In the genomic region with DNA sequence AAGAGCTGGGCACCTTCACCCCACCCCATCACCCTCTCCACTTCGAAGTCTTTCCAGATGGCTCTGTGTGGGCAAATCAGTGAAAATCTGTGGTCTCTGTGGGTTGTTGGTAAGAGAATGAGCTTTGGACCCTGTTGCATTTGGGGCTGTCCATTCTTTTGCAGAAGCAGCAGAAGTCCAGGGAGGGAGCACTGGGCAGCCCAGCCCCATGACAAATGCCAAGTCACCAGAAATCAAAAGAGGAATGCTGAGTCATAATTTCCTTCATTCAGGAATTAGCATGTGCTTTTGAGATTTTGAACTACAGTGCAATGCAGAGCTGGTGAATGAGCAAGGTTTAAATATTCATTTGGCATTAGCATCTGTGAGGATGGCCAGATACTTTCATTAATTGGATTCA, we compare ENCODE assay signal across 17 cellular contexts.
A peak's percentile ranks its signal among the peaks of the same experiment; 100 is the strongest.
DNase-seq lines count a peak whose midpoint lies in the region; FAIRE-seq and TF ChIP-seq lines count a peak whose summit lies in the region.
"Had no signal": no experiment of that assay in that cellular context is flagged by ENCODE, and none has a peak within 500 bp of the region (broad histone marks: within the 10 kb centered on the region; RNA-seq: fewer than 3 reads in every experiment).

No MANE protein-coding gene starts in this region.

- TF ChIP-seq EP300 in H1 (IDR thresholded peaks at IDR 0.05; ENCODE audit: borderline replicate concordance in 1 of 2, low read depth in 2 of 2, low read length in 2 of 2): no peak

- H2BK120ac ChIP-seq in H1 (replicated peaks; ENCODE audit: low read depth, low read length) (no peak overlapping the region), mesenchymal stem cell (ENCODE audit: low read depth, low read length) (no peak overlapping the region)

- H4K8ac ChIP-seq in H1 (ENCODE audit: extremely low read depth, insufficient read depth, low read length) (no peak overlapping the region), mesenchymal stem cell (ENCODE audit: low read length) (no peak overlapping the region)

- no peak for TF ChIP-seq POLR2A in H1 (IDR thresholded peaks at IDR 0.05; ENCODE audit: control extremely low read depth in 1 of 2, low read depth in 2 of 2, low read length in 2 of 2)

- no peak overlapping the region for H3K9ac ChIP-seq in H1 (replicated peaks in 1 of 4; ENCODE audit: extremely low read depth in 1 of 4, low read depth in 3 of 4, low read length in 3 of 4)
- peak overlapping the region; percentile 2 for H3K9ac ChIP-seq in mesenchymal stem cell (ENCODE audit: low read length)
- H3K9ac ChIP-seq: neural progenitor cell had no signal

- H3K23ac ChIP-seq in H1 (ENCODE audit: insufficient read length) (no peak overlapping the region), mesenchymal stem cell (ENCODE audit: low read length in 2 of 2) (no peak overlapping the region)

- H4K91ac ChIP-seq in H1 (replicated peaks; ENCODE audit: insufficient read length, low read length): no peak overlapping the region
- no peak overlapping the region for H4K91ac ChIP-seq in mesenchymal stem cell (ENCODE audit: low read length)

- POLR2A ChIA-PET in H1 (lab: Charles Lee; ENCODE audit: partially characterized antibody): no interaction called here

- TF ChIP-seq RAD21 in H1 (IDR thresholded peaks at IDR 0.05 in 1 of 2, conservative IDR thresholded peaks at IDR 0.05 in 1 of 2; ENCODE audit: low read depth in 2 of 2, low read length in 2 of 2): no peak

- no peaks in the 10 kb centered on the region for H3K79me1 ChIP-seq in H1 (ENCODE audit: low read depth, low read length)
- no peaks in the 10 kb centered on the region for H3K79me1 ChIP-seq in mesenchymal stem cell (replicated peaks; ENCODE audit: low read length, poor library complexity, severe bottlenecking)

- H3K14ac ChIP-seq in H1 (ENCODE audit: insufficient read length) (no peak overlapping the region), mesenchymal stem cell (ENCODE audit: low read length in 2 of 2) (no peak overlapping the region)

- TF ChIP-seq CTCF in H1 (IDR thresholded peaks at IDR 0.05; ENCODE audit: control extremely low read depth in 1 of 3, insufficient read depth in 1 of 3, low read depth in 1 of 3, low read length in 3 of 3) (no peak), BE2C (IDR thresholded peaks at IDR 0.05; ENCODE audit: low read depth, low read length) (no peak)

- H2BK12ac ChIP-seq in H1 (ENCODE audit: low read depth, low read length) (no peak overlapping the region), mesenchymal stem cell (ENCODE audit: low read length in 2 of 2) (no peak overlapping the region)

- H3K4me1 ChIP-seq in H1 (replicated peaks in 1 of 4; ENCODE audit: control insufficient read depth in 3 of 4, insufficient read depth in 4 of 4, low read length in 3 of 4): no peaks in the 10 kb centered on the region
- no peaks in the 10 kb centered on the region for H3K4me1 ChIP-seq in mesenchymal stem cell (ENCODE audit: control insufficient read depth, insufficient read depth, low read depth, low read length)
- H3K4me1 ChIP-seq in BE2C: no peaks in the 10 kb centered on the region
- H3K4me1 ChIP-seq: neural progenitor cell had no signal

- no peaks in the 10 kb centered on the region for H3K9me3 ChIP-seq in H1 (ENCODE audit: insufficient read depth in 2 of 2, low read depth in 1 of 2, low read length in 1 of 2)
- H3K9me3 ChIP-seq in mesenchymal stem cell (ENCODE audit: control insufficient read depth, low read length): no peaks in the 10 kb centered on the region
- H3K9me3 ChIP-seq in BE2C: no peaks in the 10 kb centered on the region

- no peak overlapping the region; the same call in 1 of the 2 replicates for H2BK5ac ChIP-seq in H1 (ENCODE audit: low read depth, low read length)
- no peak overlapping the region for H2BK5ac ChIP-seq in mesenchymal stem cell (ENCODE audit: low read depth, low read length, poor library complexity, severe bottlenecking)

- H3K4ac ChIP-seq in H1 (replicated peaks; ENCODE audit: insufficient read length, low read depth, low read length): no peak overlapping the region
- H3K4ac ChIP-seq in mesenchymal stem cell (ENCODE audit: low read depth in 1 of 2, low read length in 2 of 2): no peak overlapping the region

- WGBS in H1 (ENCODE audit: extremely low coverage in 1 of 2, insufficient coverage in 1 of 2, insufficient read length in 1 of 2, insufficient replicate concordance in 2 of 2, low coverage in 1 of 2, low lambda C conversion rate in 2 of 2, missing lambda C conversion rate in 1 of 2), 2 experiments: 92% methylated on average over 1 of the region's 1 CpG; no CpG with 5 or more reads in 1 of the 2 experiments
- 100% methylated on average over 1 of the region's 1 CpG for WGBS in mesenchymal stem cell

- H2BK15ac ChIP-seq in H1 (ENCODE audit: low read length): no peak overlapping the region
- H2BK15ac ChIP-seq in mesenchymal stem cell (ENCODE audit: low read depth, poor library complexity, severe bottlenecking): no peak overlapping the region

- H3K4me2 ChIP-seq in H1 (ENCODE audit: insufficient read depth in 1 of 2, low read depth in 2 of 2, low read length in 2 of 2) (no peak overlapping the region), mesenchymal stem cell (ENCODE audit: low read length, poor library complexity, severe bottlenecking) (no peak overlapping the region)
- H3K4me2 ChIP-seq: neural progenitor cell had no signal

- DNase-seq in Daoy (ENCODE audit: low read depth) (peak; percentile 12), RKO (ENCODE audit: low spot score) (peak; percentile 40), H1 (ENCODE audit: low read depth in 1 of 2, low spot score in 2 of 2) (no peak), mesenchymal stem cell (peak; percentile 35), caudate nucleus (lab: John Stamatoyannopoulos, UW) (no peak), BE2C (no peak), anterior cingulate cortex (lab: John Stamatoyannopoulos, UW) (no peak), NCI-H345 (lab: John Stamatoyannopoulos, UW) (no peak)
- DNase-seq: activated CD8-positive, alpha-beta memory T cell treated with anti-CD3 and anti-CD28 coated beads for 24 hours; C1 segment of cervical spinal cord; immature natural killer cell; NCI-H2029; NCI-H69; right cardiac atrium; substantia nigra had no signal

- CTCF ChIA-PET in H1 (lab: Charles Lee; ENCODE audit: partially characterized antibody): interaction anchor here (0.6 to 0.8 kb wide), 4 partner anchors 29 to 1096 kb away, joined by 3 to 4 read pairs (median 3); no protein-coding TSS in a partner anchor

- H3K56ac ChIP-seq in H1 (replicated peaks; ENCODE audit: insufficient read length, low read depth, low read length): no peak overlapping the region

- no peaks in the 10 kb centered on the region for H3K79me2 ChIP-seq in H1 (ENCODE audit: control insufficient read depth in 1 of 2, insufficient read depth in 2 of 2, low read length in 2 of 2)

- H4K20me1 ChIP-seq in H1 (replicated peaks in 1 of 2; ENCODE audit: control insufficient read depth in 1 of 2, insufficient read depth in 2 of 2, low read length in 2 of 2): no peaks in the 10 kb centered on the region

- H2AK5ac ChIP-seq in H1 (ENCODE audit: low read depth, low read length) (no peak overlapping the region), mesenchymal stem cell (ENCODE audit: low read length, severe bottlenecking) (no peak overlapping the region)

- no peaks in the 10 kb centered on the region for H3K23me2 ChIP-seq in H1 (ENCODE audit: low read depth, low read length)

- H3K27ac ChIP-seq in H1 (ENCODE audit: low read depth, low read length): no peak overlapping the region
- H3K27ac ChIP-seq in mesenchymal stem cell (ENCODE audit: low read length, poor library complexity, severe bottlenecking): no peak overlapping the region
- H3K27ac ChIP-seq in caudate nucleus (ENCODE audit: low read depth, low read length): no peak overlapping the region
- H3K27ac ChIP-seq: neural progenitor cell had no signal

- H3K27me3 ChIP-seq in H1 (replicated peaks in 1 of 4; ENCODE audit: control insufficient read depth in 3 of 4, extremely low read depth in 1 of 4, insufficient read depth in 3 of 4, low read length in 3 of 4) (no peaks in the 10 kb centered on the region), mesenchymal stem cell (ENCODE audit: control insufficient read depth in 1 of 2, insufficient read depth in 1 of 2, low read length in 2 of 2) (peaks cover 0 to 9% of the 10 kb centered on the region in 2 experiments), BE2C (no peaks in the 10 kb centered on the region)
- H3K27me3 ChIP-seq: neural progenitor cell had no signal

- no peak for FAIRE-seq in H1 (lab: Jason Lieb, UNC)
- FAIRE-seq: frontal cortex had no signal

- no peaks in the 10 kb centered on the region for H3K36me3 ChIP-seq in H1 (ENCODE audit: control insufficient read depth in 2 of 4, insufficient read depth in 4 of 4, low read length in 3 of 4)
- no peaks in the 10 kb centered on the region for H3K36me3 ChIP-seq in mesenchymal stem cell (ENCODE audit: control insufficient read depth in 1 of 2, insufficient read depth in 2 of 2, low read depth in 1 of 2, low read length in 2 of 2)
- no peaks in the 10 kb centered on the region for H3K36me3 ChIP-seq in BE2C
- H3K36me3 ChIP-seq: neural progenitor cell had no signal

- H3K4me3 ChIP-seq in H1 (ENCODE audit: extremely low read depth in 1 of 4, insufficient read depth in 2 of 4, low read depth in 3 of 4, low read length in 4 of 4): no peak overlapping the region
- no peak overlapping the region for H3K4me3 ChIP-seq in mesenchymal stem cell (ENCODE audit: insufficient read depth in 1 of 2, low read depth in 1 of 2, low read length in 2 of 2)
- H3K4me3 ChIP-seq in BE2C (ENCODE audit: low read depth, low read length): no peak overlapping the region
- H3K4me3 ChIP-seq: neural progenitor cell had no signal

- H3K18ac ChIP-seq in H1 (ENCODE audit: extremely low read depth, low read length) (no peak overlapping the region), mesenchymal stem cell (ENCODE audit: low read depth in 1 of 2, low read length in 2 of 2) (no peak overlapping the region)

- no peak overlapping the region for H4K5ac ChIP-seq in H1 (ENCODE audit: insufficient read length, low read depth, low read length)

- H2AFZ ChIP-seq in H1 (ENCODE audit: low read length) (no peak overlapping the region), mesenchymal stem cell (ENCODE audit: low read depth, low read length) (no peak overlapping the region)
- H2AFZ ChIP-seq: neural progenitor cell had no signal

- 0 out of 2 replicates have a peak overlapping the region, but pooled peaks have one; percentile 65 for H2BK20ac ChIP-seq in H1 (ENCODE audit: low read length)

TF ChIP-seq in H1, 55 proteins besides CTCF, POLR2A, EP300 and RAD21 (continues in another document):
- TF ChIP-seq SP2 (IDR thresholded peaks at IDR 0.05; ENCODE audit: low read length) (no peak), NANOG (IDR thresholded peaks at IDR 0.05; ENCODE audit: insufficient read depth, low read depth, low read length, poor library complexity, severe bottlenecking) (no peak), JUN (IDR thresholded peaks at IDR 0.05; ENCODE audit: low read depth, low read length) (no peak), HDAC2 (IDR thresholded peaks at IDR 0.05; ENCODE audit: borderline replicate concordance in 1 of 2, low read depth in 2 of 2, low read length in 2 of 2) (no peak), BACH1 (IDR thresholded peaks at IDR 0.05; ENCODE audit: low read length) (peak; percentile 90), MAFK (IDR thresholded peaks at IDR 0.05; ENCODE audit: low read depth, low read length) (peak; percentile 33; the same call in 1 of the 2 replicates), RBBP5 (IDR thresholded peaks at IDR 0.05; ENCODE audit: borderline replicate concordance, low read depth, low read length) (no peak), CREB1 (IDR thresholded peaks at IDR 0.05) (no peak)

Comparison
In these comparisons a context has a peak if more than half of its experiments do, and no peak if none do; other contexts are left out.
1. DNase-seq: peak in Daoy (single experiment), RKO (single experiment) and mesenchymal stem cell (single experiment); none in H1 (0 of 2), caudate nucleus (0 of 61), BE2C (single experiment), anterior cingulate cortex (0 of 58) and NCI-H345 (single experiment).